In genomic region chr4:147799986-147800555, GRCh38 we compare ENCODE assay signal across 8 cellular contexts.
DNase-seq lines count a peak whose midpoint lies in the region; FAIRE-seq and TF ChIP-seq lines count a peak whose summit lies in the region.

No MANE protein-coding gene starts in this region.

- H3K4me1 ChIP-seq in HEK293 (ENCODE audit: control insufficient read depth, insufficient read depth, low read length), result peaks cover 15% of the 10 kb centered on the region

- no peaks in the 10 kb centered on the region for H3K9me3 Mint-ChIP-seq in activated naive CD4-positive, alpha-beta T cell treated with anti-CD3 and anti-CD28 coated beads, Interleukin-2, amount 10 ng/mL, durations not matched to agents 7 days and 5 days

- TF ChIP-seq POLR2A in GM12892 (IDR thresholded peaks at IDR 0.05; ENCODE audit: low read depth, low read length), result no peak

- DNase-seq in GM12892 (ENCODE audit: insufficient read length) (peak; percentile 38), NOMO-1 (lab: John Stamatoyannopoulos, UW; ENCODE audit: unreplicated experiment in 2 of 2) (peak; percentile 66 to 89), NCI-H774 (lab: John Stamatoyannopoulos, UW) (no peak), NCI-H446 treated with DMSO at 0.1 percent for 48 hours (lab: John Stamatoyannopoulos, UW) (no peak), WERI-Rb-1 (no peak)
- DNase-seq in activated naive CD4-positive, alpha-beta T cell treated with anti-CD3 and anti-CD28 coated beads, Interleukin-2, amount 10 ng/mL, durations not matched to agents 7 days and 5 days, result peak; percentile 69
- peak; percentile 29 to 38 for DNase-seq in stimulated activated CD4-positive, alpha-beta T cell treated with anti-CD3 and anti-CD28 coated beads, Interleukin-2, amount 100 ng/mL, for 48 hours

- no peaks in the 10 kb centered on the region for H3K27me3 ChIP-seq in WERI-Rb-1 (ENCODE audit: insufficient read depth, low read depth, severe bottlenecking)

- H3K27ac Mint-ChIP-seq in activated naive CD4-positive, alpha-beta T cell treated with anti-CD3 and anti-CD28 coated beads, Interleukin-2, amount 10 ng/mL, durations not matched to agents 7 days and 5 days, result no peak overlapping the region

- POLR2A ChIA-PET in HEK293 (lab: Yijun Ruan, JAX), result no interaction called here

- H3K4me3 ChIP-seq in HEK293 (ENCODE audit: low read depth, low read length) (no peak overlapping the region), WERI-Rb-1 (ENCODE audit: low read depth, low read length) (no peak overlapping the region)

- peak; percentile 94 for FAIRE-seq in GM12892 (lab: Jason Lieb, UNC)

- no peaks in the 10 kb centered on the region for H3K36me3 Mint-ChIP-seq in activated naive CD4-positive, alpha-beta T cell treated with anti-CD3 and anti-CD28 coated beads, Interleukin-2, amount 10 ng/mL, durations not matched to agents 7 days and 5 days

- H3K4me3 Mint-ChIP-seq in activated naive CD4-positive, alpha-beta T cell treated with anti-CD3 and anti-CD28 coated beads, Interleukin-2, amount 10 ng/mL, durations not matched to agents 7 days and 5 days, result no peak overlapping the region

- TF ChIP-seq CTCF in HEK293 (tag by site-specific recombination; IDR thresholded peaks at IDR 0.05) (no peak), WERI-Rb-1 (IDR thresholded peaks at IDR 0.05; ENCODE audit: low read depth, low read length) (no peak)

- H3K4me1 Mint-ChIP-seq in activated naive CD4-positive, alpha-beta T cell treated with anti-CD3 and anti-CD28 coated beads, Interleukin-2, amount 10 ng/mL, durations not matched to agents 7 days and 5 days, result peaks cover 25% of the 10 kb centered on the region

- H3K27me3 Mint-ChIP-seq in activated naive CD4-positive, alpha-beta T cell treated with anti-CD3 and anti-CD28 coated beads, Interleukin-2, amount 10 ng/mL, durations not matched to agents 7 days and 5 days, result peaks cover 10% of the 10 kb centered on the region

- H3K27ac ChIP-seq in HEK293 (ENCODE audit: extremely low read depth, low read depth, low read length), result no peak overlapping the region
- no peak overlapping the region for H3K27ac ChIP-seq in WERI-Rb-1

- no peaks in the 10 kb centered on the region for H3K9me3 ChIP-seq in HEK293 (ENCODE audit: control insufficient read depth, insufficient read depth, low read depth, low read length)
- H3K9me3 ChIP-seq in WERI-Rb-1 (ENCODE audit: severe bottlenecking), result no peaks in the 10 kb centered on the region

- H3K36me3 ChIP-seq in HEK293 (ENCODE audit: control insufficient read depth in 2 of 2, insufficient read depth in 1 of 2, low read length in 2 of 2), result no peaks in the 10 kb centered on the region
- H3K36me3 ChIP-seq in WERI-Rb-1, result peaks cover 2% of the 10 kb centered on the region; the same call in 1 of the 2 replicates

- CTCF ChIA-PET in HEK293 (lab: Yijun Ruan, JAX), result no interaction called here
- CTCF ChIA-PET in activated naive CD4-positive, alpha-beta T cell treated with anti-CD3 and anti-CD28 coated beads, Interleukin-2, amount 10 ng/mL, durations not matched to agents 7 days and 5 days (lab: Charles Lee), result interaction anchor here (0.9 kb wide), 1 partner anchor 67 kb away, joined by 5 read pairs; no protein-coding TSS in a partner anchor

TF ChIP-seq in HEK293, 187 proteins besides CTCF, POLR2A, EP300 and RAD21:
- TF ChIP-seq ZSCAN16 (tag by site-specific recombination; IDR thresholded peaks at IDR 0.05), result no peak
- peak; percentile 23; the same call in 1 of the 2 replicates for TF ChIP-seq ZIC2 (tag by site-specific recombination; IDR thresholded peaks at IDR 0.05)
TF ChIP-seq in HEK293: peak in this region for 1.

Comparison
In these comparisons a context has a peak if more than half of its experiments do, and no peak if none do; other contexts are left out.
1. DNase-seq: peak in GM12892 (single experiment), NOMO-1 (2 of 2), activated naive CD4-positive, alpha-beta T cell treated with anti-CD3 and anti-CD28 coated beads, Interleukin-2, amount 10 ng/mL, durations not matched to agents 7 days and 5 days (single experiment) and stimulated activated CD4-positive, alpha-beta T cell treated with anti-CD3 and anti-CD28 coated beads, Interleukin-2, amount 100 ng/mL, for 48 hours (2 of 2); none in NCI-H774 (single experiment), NCI-H446 treated with DMSO at 0.1 percent for 48 hours (single experiment) and WERI-Rb-1 (single experiment).